Comparison of ENCODE assay signal across 22 cellular contexts in the genomic region with DNA sequence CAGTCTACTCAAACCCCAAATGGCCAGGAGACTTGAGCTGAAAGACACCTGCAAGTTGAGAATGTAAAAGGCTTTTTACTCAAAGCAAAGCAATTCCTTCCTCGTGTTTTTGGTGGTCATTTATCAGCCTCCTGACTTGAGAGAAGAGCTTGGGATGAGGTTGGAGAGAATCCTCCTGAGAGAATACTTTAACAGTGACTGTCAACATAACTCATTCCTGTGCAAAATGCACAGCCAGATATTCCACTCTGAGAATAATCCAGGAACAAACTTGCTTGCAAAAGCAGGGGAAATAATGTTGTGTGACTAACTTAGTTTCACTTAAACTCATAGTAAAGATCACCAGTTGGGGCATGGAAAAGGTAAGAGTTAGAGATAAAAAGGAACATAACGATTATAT.
"Had no signal": no experiment of that assay in that cellular context is flagged by ENCODE, and none has a peak within 500 bp of the region (broad histone marks: within the 10 kb centered on the region; RNA-seq: fewer than 3 reads in every experiment).

No MANE protein-coding gene starts in this region.

- H3K27ac ChIP-seq: cardiac muscle cell, epithelial cell of prostate, right lobe of liver, spleen, upper lobe of left lung had no signal

- H3K4me3 ChIP-seq: cardiac muscle cell, prostate gland, right lobe of liver, spleen, upper lobe of left lung had no signal

- DNase-seq: activated CD4-positive, alpha-beta memory T cell treated with anti-CD3 and anti-CD28 coated beads, Interleukin-2, amount 10 ng/mL, durations not matched to agents 7 days and 5 days; activated CD4-positive, alpha-beta T cell treated with anti-CD3 and anti-CD28 coated beads for 1 hour; activated gamma-delta T cell treated with Interleukin-2 at 50 U/mL for 16 hours; activated naive CD8-positive, alpha-beta T cell treated with anti-CD3 and anti-CD28 coated beads for 36 hours; activated T-cell treated with anti-CD3 and anti-CD28 coated beads, Interleukin-2, amount 50 U/mL, for 48 hours; aorta; cortex of kidney; effector memory CD4-positive, alpha-beta T cell; glutamatergic neuron; immature natural killer cell; natural killer cell; occipital lobe; right lobe of liver; spleen; stimulated activated CD4-positive, alpha-beta T cell treated with anti-CD3 and anti-CD28 coated beads, Interleukin-1b, Interleukin-23, amount 100 ng/mL, for 48 hours; stimulated activated naive B cell treated with anti-CD40 and anti-IgM and Interleukin-4, amounts not matched to agents 10 μg/mL and 1 μg/mL and 100 μg/mL, for 72 hours; substantia nigra; T-helper 9 cell; upper lobe of left lung had no signal

- H3K27me3 ChIP-seq: cardiac muscle cell, right lobe of liver, spleen, upper lobe of left lung had no signal

- H3K36me3 ChIP-seq: cardiac muscle cell, prostate gland, right lobe of liver, upper lobe of left lung had no signal
